ENCODE assay signal across 13 cellular contexts in genomic region chr5:96924016-96924443, GRCh38. TPM values are rescaled to one million over a fixed set of nuclear protein-coding genes. Genes with fewer than 3 reads are reported as not detected.
DNase-seq lines count a peak whose midpoint lies in the region; ATAC-seq and TF ChIP-seq lines count a peak whose summit lies in the region.
"Had no signal": no experiment of that assay in that cellular context is flagged by ENCODE, and none has a peak within 500 bp of the region (broad histone marks: within the 10 kb centered on the region; RNA-seq: fewer than 3 reads in every experiment).

No MANE protein-coding gene starts in this region.

- 41% methylated on average over 3 of the region's 3 CpGs for WGBS in hepatocyte (ENCODE audit: low lambda C conversion rate, missing lambda C conversion rate)

- no peak for TF ChIP-seq POLR2A in uterus (IDR thresholded peaks at IDR 0.05)

- H3K36me3 Mint-ChIP-seq in activated CD4-positive, alpha-beta memory T cell treated with anti-CD3 and anti-CD28 coated beads for 36 hours, result peaks cover 6% of the 10 kb centered on the region

- no peaks in the 10 kb centered on the region for H3K9me2 ChIP-seq in hepatocyte (replicated peaks; ENCODE audit: insufficient read depth)

- intact Hi-C loops in activated CD4-positive, alpha-beta memory T cell treated with anti-CD3 and anti-CD28 coated beads for 36 hours (cut with micrococcal nuclease), result loop anchor here (1.0 kb wide), 1 partner anchor 10 kb away; no protein-coding TSS in a partner anchor
- intact Hi-C loops in uterus (cut with DNase I; ENCODE audit: low total_unique reads), result no loop called here

- CTCF ChIA-PET in activated CD4-positive, alpha-beta memory T cell treated with anti-CD3 and anti-CD28 coated beads for 36 hours (lab: Charles Lee), result interaction anchor here (0.6 to 1.0 kb wide), 4 partner anchors 9 to 58 kb away, joined by 3 read pairs; no protein-coding TSS in a partner anchor

- H3K4me1 ChIP-seq in hepatocyte (ENCODE audit: insufficient read depth), result no peaks in the 10 kb centered on the region
- H3K4me1 ChIP-seq in uterus, result no peaks in the 10 kb centered on the region
- H3K4me1 ChIP-seq: breast epithelium had no signal

- no peaks in the 10 kb centered on the region for H3K79me2 ChIP-seq in hepatocyte

- peak overlapping the region; percentile 67 for H3K27ac Mint-ChIP-seq in activated CD4-positive, alpha-beta memory T cell treated with anti-CD3 and anti-CD28 coated beads for 36 hours

- H3K9me3 ChIP-seq in hepatocyte (ENCODE audit: low read depth), result no peaks in the 10 kb centered on the region
- no peaks in the 10 kb centered on the region for H3K9me3 ChIP-seq in uterus
- H3K9me3 ChIP-seq: breast epithelium had no signal

- H3K27me3 Mint-ChIP-seq in activated CD4-positive, alpha-beta memory T cell treated with anti-CD3 and anti-CD28 coated beads for 36 hours, result no peaks in the 10 kb centered on the region

- H3K9me3 Mint-ChIP-seq in activated CD4-positive, alpha-beta memory T cell treated with anti-CD3 and anti-CD28 coated beads for 36 hours, result no peaks in the 10 kb centered on the region

- H3K36me3 ChIP-seq in hepatocyte (replicated peaks; ENCODE audit: insufficient read depth, low read depth) (no peaks in the 10 kb centered on the region), uterus (no peaks in the 10 kb centered on the region)
- H3K36me3 ChIP-seq: breast epithelium had no signal

- POLR2A ChIA-PET in activated CD4-positive, alpha-beta memory T cell treated with anti-CD3 and anti-CD28 coated beads for 36 hours (lab: Charles Lee), result interaction anchor here (0.5 to 1.2 kb wide), 3 partner anchors 10 to 135 kb away, joined by 3 to 4 read pairs (median 4); partner anchors contain the start of gene ERAP1

- H4K20me1 ChIP-seq in hepatocyte (ENCODE audit: insufficient read depth, poor library complexity, severe bottlenecking), result no peaks in the 10 kb centered on the region

- H2AFZ ChIP-seq in hepatocyte, result no peak overlapping the region

- peaks cover 37% of the 10 kb centered on the region for H3K4me1 Mint-ChIP-seq in activated CD4-positive, alpha-beta memory T cell treated with anti-CD3 and anti-CD28 coated beads for 36 hours (ENCODE audit: low read depth)

- no peak for ATAC-seq in GM18498 (IDR thresholded peaks at IDR 0.05; ENCODE audit: unreplicated experiment)
- no peak for ATAC-seq in GM21723 (IDR thresholded peaks at IDR 0.05; ENCODE audit: unreplicated experiment)
- no peak for ATAC-seq in HG02884 (IDR thresholded peaks at IDR 0.05; ENCODE audit: unreplicated experiment)

- TF ChIP-seq CTCF in hepatocyte (IDR thresholded peaks at IDR 0.05; ENCODE audit: poor library complexity) (no peak), uterus (IDR thresholded peaks at IDR 0.05) (no peak)

- no peaks in the 10 kb centered on the region for H3K27me3 ChIP-seq in hepatocyte
- no peaks in the 10 kb centered on the region for H3K27me3 ChIP-seq in uterus
- H3K27me3 ChIP-seq: breast epithelium had no signal

- H3K4me2 ChIP-seq in hepatocyte, result no peak overlapping the region

- peak overlapping the region; percentile 18 for H3K27ac ChIP-seq in hepatocyte
- no peak overlapping the region for H3K27ac ChIP-seq in uterus
- H3K27ac ChIP-seq: breast epithelium had no signal

- DNase-seq in stimulated activated naive CD4-positive, alpha-beta T cell (lab: John Stamatoyannopoulos, UW), result peak; percentile 5 to 55 (median 30)
- no peak for DNase-seq in stimulated activated naive CD4-positive, alpha-beta T cell treated with Interleukin-2 at 50 U/mL for 16 hours (lab: John Stamatoyannopoulos, UW)
- DNase-seq in activated CD4-positive, alpha-beta memory T cell treated with anti-CD3 and anti-CD28 coated beads for 36 hours, result peak; percentile 24
- peak; percentile 8 for DNase-seq in hepatocyte (ENCODE audit: low spot score)
- DNase-seq in uterus, result no peak
- DNase-seq: Calu3; head of caudate nucleus; NCI-H446 treated with DMSO at 0.1 percent for 48 hours; stimulated activated CD4-positive, alpha-beta T cell treated with anti-CD3 and anti-CD28 coated beads, Interleukin-4, amount 100 ng/mL, for 24 hours had no signal

- H3K4me3 ChIP-seq in hepatocyte, result no peak overlapping the region
- no peak overlapping the region for H3K4me3 ChIP-seq in uterus
- H3K4me3 ChIP-seq: breast epithelium had no signal

- H3K4me3 Mint-ChIP-seq in activated CD4-positive, alpha-beta memory T cell treated with anti-CD3 and anti-CD28 coated beads for 36 hours, result no peak overlapping the region

RNA-seq across cellular contexts. Expression of gene LNPEP, which starts 11.8 kb away (rescaled TPM):
- total RNA-seq in activated CD4-positive, alpha-beta memory T cell treated with anti-CD3 and anti-CD28 coated beads for 36 hours, result 10 to 100 TPM; 44.7 to 45.8 TPM
- total RNA-seq in hepatocyte (32.6 and 46.8 TPM in 2 replicates), uterus (10 to 100 TPM; 32.5 to 93.9 (median 51.1) TPM)
- polyA plus RNA-seq in hepatocyte, result 4.9 and 7.1 TPM in 2 replicates

RNA-seq across cellular contexts. Expression of gene ERAP2, which starts 47.7 kb away (rescaled TPM):
- total RNA-seq in activated CD4-positive, alpha-beta memory T cell treated with anti-CD3 and anti-CD28 coated beads for 36 hours, result 10 to 100 TPM; 44.8 to 48.9 TPM
- 0.56 and 0.87 TPM in 2 replicates for total RNA-seq in hepatocyte
- 1.5 and 2.0 TPM in 2 replicates for polyA plus RNA-seq in hepatocyte
- total RNA-seq in uterus, result 10 to 100 TPM in 3 of 4 donors, 1 to 10 TPM in 1; 9.5 to 29.2 (median 17.1) TPM

Comparison
In these comparisons a context has a peak if more than half of its experiments do, and no peak if none do; other contexts are left out.
1. DNase-seq: peak in stimulated activated naive CD4-positive, alpha-beta T cell (6 of 6), activated CD4-positive, alpha-beta memory T cell treated with anti-CD3 and anti-CD28 coated beads for 36 hours (single experiment) and hepatocyte (single experiment); none in stimulated activated naive CD4-positive, alpha-beta T cell treated with Interleukin-2 at 50 U/mL for 16 hours (single experiment) and uterus (0 of 2).